ENCODE assay signal across 1 cellular context in the genomic region with DNA sequence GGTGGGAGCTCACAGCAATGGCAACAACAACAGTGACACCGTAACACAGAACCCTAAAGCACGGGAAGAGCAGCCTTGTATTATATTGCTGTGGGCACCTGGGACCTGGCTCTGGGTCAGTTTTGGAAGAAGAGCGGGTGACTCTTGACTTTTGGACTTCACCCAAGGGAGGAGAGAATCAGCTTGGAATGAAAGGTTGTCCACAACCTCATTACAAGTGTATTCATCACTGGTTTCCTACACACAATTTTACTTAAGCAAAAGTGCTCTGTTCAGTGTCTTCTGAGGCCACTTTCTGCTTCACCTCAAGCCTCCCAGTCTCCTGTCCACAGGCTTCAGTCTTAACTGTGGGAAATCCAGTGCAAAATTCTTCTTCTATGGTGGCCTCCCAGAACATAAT.
TF ChIP-seq lines count a peak whose summit lies in the region.

No MANE protein-coding gene starts in this region.

TF ChIP-seq in H1, 55 proteins besides CTCF, POLR2A, EP300 and RAD21 (continued from another document):
- no peak for TF ChIP-seq KDM4A (IDR thresholded peaks at IDR 0.05; ENCODE audit: low read depth, low read length, severe bottlenecking)
- TF ChIP-seq BCL11A (IDR thresholded peaks at IDR 0.05; ENCODE audit: low read depth in 2 of 2, low read length in 2 of 2): no peak
- TF ChIP-seq HDAC2 (IDR thresholded peaks at IDR 0.05; ENCODE audit: borderline replicate concordance in 1 of 2, low read depth in 2 of 2, low read length in 2 of 2): no peak
- TF ChIP-seq, protein P1, sequence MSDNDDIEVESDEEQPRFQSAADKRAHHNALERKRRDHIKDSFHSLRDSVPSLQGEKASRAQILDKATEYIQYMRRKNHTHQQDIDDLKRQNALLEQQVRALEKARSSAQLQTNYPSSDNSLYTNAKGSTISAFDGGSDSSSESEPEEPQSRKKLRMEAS (IDR thresholded peaks at IDR 0.05): no peak
- no peak for TF ChIP-seq EGR1 (IDR thresholded peaks at IDR 0.05; ENCODE audit: borderline replicate concordance, low read depth, low read length)
- TF ChIP-seq TAF7 (optimal IDR thresholded peaks at IDR 0.05; ENCODE audit: borderline replicate concordance, low read depth, low read length): no peak
- no peak for TF ChIP-seq ASH2L (IDR thresholded peaks at IDR 0.05; ENCODE audit: low read length)
- no peak for TF ChIP-seq RFX5 (IDR thresholded peaks at IDR 0.05; ENCODE audit: borderline replicate concordance, low read depth, low read length)
- no peak for TF ChIP-seq GTF2F1 (IDR thresholded peaks at IDR 0.05; ENCODE audit: borderline replicate concordance, low read depth, low read length)
- no peak for TF ChIP-seq CREB1 (IDR thresholded peaks at IDR 0.05)
- no peak for TF ChIP-seq CEBPB (IDR thresholded peaks at IDR 0.05; ENCODE audit: low read depth, low read length)
- TF ChIP-seq BACH1 (IDR thresholded peaks at IDR 0.05; ENCODE audit: low read length): no peak
